ENCODE assay signal across 9 cellular contexts in genomic region chr1:19645544-19646252, GRCh38. TPM values are rescaled to one million over a fixed set of nuclear protein-coding genes. Genes with fewer than 3 reads are reported as not detected.
DNase-seq lines count a peak whose midpoint lies in the region; ATAC-seq, FAIRE-seq and TF ChIP-seq lines count a peak whose summit lies in the region.
"Had no signal": no experiment of that assay in that cellular context is flagged by ENCODE, and none has a peak within 500 bp of the region (broad histone marks: within the 10 kb centered on the region; RNA-seq: fewer than 3 reads in every experiment).

No MANE protein-coding gene starts in this region.

- POLR2A ChIA-PET in A549 (lab: Yijun Ruan, JAX), result no interaction called here

- TF ChIP-seq CTCF in A549 (IDR thresholded peaks at IDR 0.05), result no peak

- CTCF ChIA-PET in A549 (lab: Yijun Ruan, JAX), result interaction anchor here (0.9 to 7.7 kb wide), 2 partner anchors 15 to 47 kb away, joined by 3 to 45 read pairs; no protein-coding TSS in a partner anchor

- no peak for FAIRE-seq in A549 (lab: Jason Lieb, UNC)

- 80% methylated on average over 13 of the region's 24 CpGs for WGBS in A549 (ENCODE audit: missing lambda C conversion rate)
- 59 to 63% methylated on average over 20 to 24 of the region's 24 CpGs for WGBS in ectodermal cell, 2 experiments

- TF ChIP-seq EP300 in A549 (IDR thresholded peaks at IDR 0.05), result no peak

- DNase-seq in A549 (ENCODE audit: low read depth in 1 of 2, low spot score in 1 of 2) (no peak), M059J (ENCODE audit: low read depth) (peak; percentile 33), NCI-H510A (lab: John Stamatoyannopoulos, UW) (no peak), erythroblast (lab: John Stamatoyannopoulos, UW) (no peak)

- no peaks in the 10 kb centered on the region for H3K36me3 ChIP-seq in ectodermal cell (ENCODE audit: control insufficient read depth, insufficient read depth, low read length)
- H3K36me3 ChIP-seq in muscle layer of colon (ENCODE audit: insufficient read depth, low read length), result no peaks in the 10 kb centered on the region

- H3K27me3 ChIP-seq in ectodermal cell (ENCODE audit: control insufficient read depth, insufficient read depth, low read length, poor library complexity, severe bottlenecking), result peaks cover 57% of the 10 kb centered on the region
- no peaks in the 10 kb centered on the region for H3K27me3 ChIP-seq in muscle layer of colon (ENCODE audit: control insufficient read depth in 1 of 2, insufficient read depth in 2 of 2, low read length in 2 of 2)

- H3K4me1 ChIP-seq in A549 (peaks cover 39% of the 10 kb centered on the region), ectodermal cell (ENCODE audit: control insufficient read depth, insufficient read depth, low read length) (peaks cover 4% of the 10 kb centered on the region), muscle layer of colon (ENCODE audit: insufficient read depth, low read length) (peaks cover 47% of the 10 kb centered on the region)

- ATAC-seq in A549 (no peak), HG03520 (IDR thresholded peaks at IDR 0.05; ENCODE audit: unreplicated experiment) (no peak), HG03135 (IDR thresholded peaks at IDR 0.05; ENCODE audit: unreplicated experiment) (no peak)

- peak overlapping the region; percentile 85; the same call in 2 of the 3 replicates for H3K4me3 ChIP-seq in A549
- peak overlapping the region; percentile 40 for H3K4me3 ChIP-seq in ectodermal cell (ENCODE audit: insufficient read depth, low read depth, low read length)
- peak overlapping the region; percentile 87 to 89 for H3K4me3 ChIP-seq in muscle layer of colon (ENCODE audit: low read depth in 1 of 2, low read length in 2 of 2)

- TF ChIP-seq POLR2A in A549 (IDR thresholded peaks at IDR 0.05; ENCODE audit: low read length) (no peak), erythroblast (IDR thresholded peaks at IDR 0.05; ENCODE audit: low read length) (no peak)

- H3K27ac ChIP-seq in A549 (peak overlapping the region; percentile 84 to 91; a peak in 4 of 6 replicates), ectodermal cell (ENCODE audit: insufficient read depth, low read depth, low read length, poor library complexity, severe bottlenecking) (no peak overlapping the region), muscle layer of colon (ENCODE audit: low read depth, low read length) (peak overlapping the region; percentile 95)

- TF ChIP-seq RAD21 in A549 (conservative IDR thresholded peaks at IDR 0.05 in 1 of 2, IDR thresholded peaks at IDR 0.05 in 1 of 2), result no peak

- H3K9me3 ChIP-seq in A549 (no peaks in the 10 kb centered on the region), ectodermal cell (ENCODE audit: control insufficient read depth, low read length) (no peaks in the 10 kb centered on the region), muscle layer of colon (ENCODE audit: low read length) (no peaks in the 10 kb centered on the region)

- peak overlapping the region; percentile 94 for H3K9ac ChIP-seq in muscle layer of colon (ENCODE audit: low read length)

- peak overlapping the region; percentile 89 for H3K4me2 ChIP-seq in A549

TF ChIP-seq in A549, 52 proteins besides CTCF, POLR2A, EP300 and RAD21:
- TF ChIP-seq SMC3 (IDR thresholded peaks at IDR 0.05), result no peak
- TF ChIP-seq HOXA7 (CRISPR knock-in tag; IDR thresholded peaks at IDR 0.05), result no peak
- TF ChIP-seq HDAC2 (IDR thresholded peaks at IDR 0.05), result no peak
- TF ChIP-seq ZNF302 (CRISPR knock-in tag; IDR thresholded peaks at IDR 0.05), result no peak
- no peak for TF ChIP-seq ZC3H11A (IDR thresholded peaks at IDR 0.05)
- TF ChIP-seq NFE2L2 (conservative IDR thresholded peaks at IDR 0.05; ENCODE audit: low read length), result no peak
- TF ChIP-seq FOSL2 (IDR thresholded peaks at IDR 0.05), result no peak
- no peak for TF ChIP-seq FOSL2 (CRISPR knock-in tag; IDR thresholded peaks at IDR 0.05)
TF ChIP-seq in A549: peak in this region for 0.

RNA-seq across cellular contexts. Expression of gene NBL1, which starts 1.6 kb away (rescaled TPM):
- polyA plus RNA-seq in A549 (2011; rRNA removed) (19.0 and 23.0 TPM in 2 replicates), A549 (2017; fragmentation: RNase III; extraction: RNeasy Plus Mini Kit Qiagen cat#74134 plus additional on column Dnase treatment) (16.3 to 19.9 TPM (median 16.3 TPM) in 3 replicates)
- polyA plus RNA-seq in A549 (2012; cell fraction: cytosol; rRNA removed), result 29.4 and 38.9 TPM in 2 replicates
- 30.4 and 33.3 TPM in 2 replicates for polyA plus RNA-seq in A549 (2012; cell fraction: nucleus; rRNA removed)
- 24.7 and 43.2 TPM in 2 replicates for polyA minus RNA-seq in A549 (2011; rRNA and poly(A)+ RNA removed)
- 30.7 and 36.9 TPM in 2 replicates for total RNA-seq in M059J (2014; rRNA removed; shearing (Covaris generic))
- 5.8 TPM for polyA plus RNA-seq in ectodermal cell (2013, experiment 1 of 4)
- polyA plus RNA-seq in ectodermal cell (2013, experiment 2 of 4), result 7.1 TPM
- polyA plus RNA-seq in ectodermal cell (2013, experiment 3 of 4), result 3.4 TPM
- 3.3 TPM for polyA plus RNA-seq in ectodermal cell (2013, experiment 4 of 4)

RNA-seq across cellular contexts. Expression of gene HTR6, which starts 19.0 kb away (rescaled TPM):
- 0.04 TPM in 1 of 2 replicates, not detected in the other for polyA plus RNA-seq in A549 (2011; rRNA removed)
- 0.09 TPM in 2 replicates for polyA plus RNA-seq in A549 (2012; cell fraction: cytosol; rRNA removed)
- 0.05 and 0.25 TPM in 2 replicates for polyA plus RNA-seq in A549 (2012; cell fraction: nucleus; rRNA removed)
- 0.13 to 0.30 TPM (median 0.21 TPM) in 3 replicates for polyA plus RNA-seq in A549 (2017; fragmentation: RNase III; extraction: RNeasy Plus Mini Kit Qiagen cat#74134 plus additional on column Dnase treatment)
- not detected in 2 replicates for polyA minus RNA-seq in A549 (2011; rRNA and poly(A)+ RNA removed)
- not detected in 2 replicates for total RNA-seq in M059J (2014; rRNA removed; shearing (Covaris generic))
- polyA plus RNA-seq in ectodermal cell (2013, experiment 1 of 4), result not detected
- polyA plus RNA-seq in ectodermal cell (2013, experiment 2 of 4), result 0.12 TPM
- polyA plus RNA-seq in ectodermal cell (2013, experiment 3 of 4), result not detected
- polyA plus RNA-seq in ectodermal cell (2013, experiment 4 of 4), result not detected
- total RNA-seq: renal cortical epithelial cell had no signal
